In the genomic region with DNA sequence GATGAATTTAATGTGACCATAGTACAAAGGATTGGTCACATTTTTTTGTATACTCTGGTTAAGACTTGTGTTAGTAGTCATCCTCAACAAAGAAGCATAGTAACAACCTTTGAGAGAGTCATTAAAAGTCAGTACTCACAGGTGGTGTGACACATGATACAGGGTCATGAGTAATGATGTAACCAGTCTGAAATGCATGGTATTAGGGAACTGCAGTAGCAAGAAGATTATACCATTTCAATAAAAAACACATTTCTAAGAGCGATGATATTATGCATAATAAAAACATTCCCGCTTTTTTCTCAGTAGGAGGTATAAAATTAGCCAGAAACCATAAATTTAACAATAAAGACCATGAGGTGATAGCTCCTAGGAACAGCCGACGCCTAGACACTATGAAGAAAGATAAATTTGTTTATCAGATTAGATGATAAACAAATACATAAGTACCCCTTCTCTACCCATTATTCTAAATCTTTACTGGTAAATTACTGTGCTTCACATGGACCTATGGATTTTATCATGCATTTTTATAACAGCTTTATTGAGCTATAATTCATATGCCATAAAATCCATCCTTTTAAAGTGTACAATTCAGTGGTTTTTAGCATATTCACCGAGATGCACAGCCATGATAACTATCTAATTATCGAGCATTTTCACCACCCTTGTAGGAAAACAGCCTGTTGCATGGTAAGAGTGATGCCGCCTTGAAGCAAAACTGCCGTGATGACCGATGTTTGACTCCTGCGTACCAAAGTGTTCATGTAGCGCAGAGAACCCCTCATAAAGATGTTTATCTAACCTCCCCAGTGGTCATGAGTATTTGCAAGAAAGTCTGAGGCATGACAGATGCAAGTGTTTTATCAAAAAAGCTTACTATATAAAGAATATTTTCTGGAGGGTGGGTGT, we compare ENCODE assay signal across 13 cellular contexts. TPM values are rescaled to one million over a fixed set of nuclear protein-coding genes. Genes with fewer than 3 reads are reported as not detected.
A peak's percentile ranks its signal among the peaks of the same experiment; 100 is the strongest.
DNase-seq lines count a peak whose midpoint lies in the region; ATAC-seq and TF ChIP-seq lines count a peak whose summit lies in the region.
"Had no signal": no experiment of that assay in that cellular context is flagged by ENCODE, and none has a peak within 500 bp of the region (broad histone marks: within the 10 kb centered on the region; RNA-seq: fewer than 3 reads in every experiment).

No MANE protein-coding gene starts in this region.

- H3K27ac Mint-ChIP-seq in CD8-positive, alpha-beta memory T cell = no peak overlapping the region
- H3K27ac Mint-ChIP-seq: natural killer cell; T-helper 1 cell treated with Interleukin-12 subunit alpha and Interleukin-12 subunit beta and Interleukin-4 antibody, amounts not matched to agents 30 μg/mL and 1 μg/mL, for 36 hours had no signal

- peaks cover 9 to 20% (median 15%) of the 10 kb centered on the region in 5 donors for H3K9me3 Mint-ChIP-seq in CD8-positive, alpha-beta memory T cell

- H4K8ac ChIP-seq in IMR-90 (ENCODE audit: low read depth in 2 of 2, low read length in 2 of 2) = no peak overlapping the region

- no peak overlapping the region for H3K14ac ChIP-seq in IMR-90 (replicated peaks; ENCODE audit: low read depth, low read length)

- POLR2A ChIA-PET in CD8-positive, alpha-beta memory T cell (lab: Charles Lee) = no interaction called here
- POLR2A ChIA-PET in IMR-90 (lab: Charles Lee; ENCODE audit: unreplicated experiment) = no interaction called here

- no peak overlapping the region for H3K4ac ChIP-seq in IMR-90 (ENCODE audit: low read depth, low read length)

- no peak overlapping the region for H2BK15ac ChIP-seq in IMR-90 (ENCODE audit: low read depth, low read length)

- no peaks in the 10 kb centered on the region for H3K79me1 ChIP-seq in IMR-90 (ENCODE audit: low read depth in 1 of 2, low read length in 2 of 2)

- no peak overlapping the region for H2AK5ac ChIP-seq in IMR-90 (ENCODE audit: low read depth, low read length)

- H4K5ac ChIP-seq in IMR-90 (ENCODE audit: low read depth, low read length) = no peak overlapping the region

- H3K9me1 ChIP-seq in IMR-90 (ENCODE audit: insufficient read depth, low read length) = no peaks in the 10 kb centered on the region

- no peak overlapping the region for H4K91ac ChIP-seq in IMR-90 (ENCODE audit: insufficient read depth, low read depth, low read length)

- no peak overlapping the region for H3K56ac ChIP-seq in IMR-90 (ENCODE audit: extremely low read depth, insufficient read depth, low read length)

- H3K4me3 ChIP-seq in CD8-positive, alpha-beta memory T cell (ENCODE audit: low read length) = no peak overlapping the region
- no peak overlapping the region for H3K4me3 ChIP-seq in IMR-90 (ENCODE audit: insufficient read depth, low read depth, low read length)
- H3K4me3 ChIP-seq: heart right ventricle, thoracic aorta had no signal

- H2BK20ac ChIP-seq in IMR-90 (ENCODE audit: low read depth, low read length) = no peak overlapping the region

- no peak for TF ChIP-seq CTCF in IMR-90 (conservative IDR thresholded peaks at IDR 0.05; ENCODE audit: low read depth, low read length)

- no peaks in the 10 kb centered on the region for H3K36me3 ChIP-seq in CD8-positive, alpha-beta memory T cell (ENCODE audit: insufficient read depth, low read length)
- no peaks in the 10 kb centered on the region for H3K36me3 ChIP-seq in IMR-90 (ENCODE audit: control insufficient read depth, insufficient read depth, low read length)
- H3K36me3 ChIP-seq: heart right ventricle, thoracic aorta had no signal

- peak; percentile 21; the same call in 1 of the 2 replicates for ATAC-seq in IMR-90 (ENCODE audit: low read depth)
- peak; percentile 73 for ATAC-seq in left colon
- ATAC-seq in HG03196 (IDR thresholded peaks at IDR 0.05; ENCODE audit: unreplicated experiment) = no peak
- ATAC-seq: heart right ventricle, natural killer cell had no signal

- dilution Hi-C loops in IMR-90 (cut with HindIII; ENCODE audit: low sequenced_read_pairs, unreplicated experiment) = no loop called here

- DNase-seq in CD8-positive, alpha-beta memory T cell = no peak
- peak; percentile 58 for DNase-seq in IMR-90
- DNase-seq in T1000 (lab: John Stamatoyannopoulos, UW) = peak; percentile 15
- DNase-seq in left colon = no peak
- DNase-seq in OCI-M2 (lab: John Stamatoyannopoulos, UW; ENCODE audit: unreplicated experiment) = no peak
- no peak for DNase-seq in RPMI8226
- no peak for DNase-seq in NCI-H187 (lab: John Stamatoyannopoulos, UW)
- DNase-seq: GOT3, heart right ventricle, natural killer cell had no signal

- no peak overlapping the region for H2BK5ac ChIP-seq in IMR-90 (ENCODE audit: low read depth, low read length, poor library complexity, severe bottlenecking)

- H3K27me3 Mint-ChIP-seq in CD8-positive, alpha-beta memory T cell = peaks cover 5 to 10% of the 10 kb centered on the region in 2 donors

- no peak for TF ChIP-seq POLR2A in IMR-90 (IDR thresholded peaks at IDR 0.05; ENCODE audit: low read depth, low read length)

- intact Hi-C loops in IMR-90 (cut with micrococcal nuclease) = no loop called here
- intact Hi-C loops in left colon (cut with DNase I, micrococcal nuclease) = no loop called here

- no peak overlapping the region for H3K9ac ChIP-seq in IMR-90 (ENCODE audit: low read depth, low read length)

- H2BK120ac ChIP-seq in IMR-90 (ENCODE audit: low read depth, low read length) = no peak overlapping the region

- peaks cover 0 to 6% (median 0%) of the 10 kb centered on the region in 3 donors for H3K36me3 Mint-ChIP-seq in CD8-positive, alpha-beta memory T cell

- 100% methylated on average over 1 of the region's 11 CpGs; no CpG with 5 or more reads in 1 of the 2 experiments for WGBS in IMR-90 (ENCODE audit: extremely low coverage in 2 of 2, insufficient read length in 1 of 2), 2 experiments

- no peak overlapping the region for H2AK9ac ChIP-seq in IMR-90 (replicated peaks; ENCODE audit: low read depth, low read length, poor library complexity)

- no peak overlapping the region for H3K23ac ChIP-seq in IMR-90 (ENCODE audit: low read depth, low read length)

- H3K4me3 Mint-ChIP-seq in CD8-positive, alpha-beta memory T cell = no peak overlapping the region
- H3K4me3 Mint-ChIP-seq: natural killer cell; T-helper 1 cell treated with Interleukin-12 subunit alpha and Interleukin-12 subunit beta and Interleukin-4 antibody, amounts not matched to agents 30 μg/mL and 1 μg/mL, for 36 hours had no signal

- H3K9me3 ChIP-seq in CD8-positive, alpha-beta memory T cell (ENCODE audit: low read length) = no peaks in the 10 kb centered on the region
- no peaks in the 10 kb centered on the region for H3K9me3 ChIP-seq in IMR-90 (ENCODE audit: control insufficient read depth, insufficient read depth, low read length)

- in situ Hi-C loops in IMR-90 (cut with MboI; ENCODE audit: low sequenced_read_pairs) = no loop called here

- H4K20me1 ChIP-seq in IMR-90 (ENCODE audit: insufficient read depth, low read length) = no peaks in the 10 kb centered on the region

- CTCF ChIA-PET in CD8-positive, alpha-beta memory T cell (lab: Charles Lee) = no interaction called here
- CTCF ChIA-PET in IMR-90 (lab: Yijun Ruan, JAX) = no interaction called here

- no TSS peak for BruUV-seq in IMR-90 (replicated peaks; lab: Mats Ljungman, UMichigan)

- no peak overlapping the region for H3K18ac ChIP-seq in IMR-90 (ENCODE audit: low read depth, low read length)

- no peak for TF ChIP-seq RAD21 in IMR-90 (IDR thresholded peaks at IDR 0.05; ENCODE audit: low read length)

- no peaks in the 10 kb centered on the region for H3K4me1 ChIP-seq in CD8-positive, alpha-beta memory T cell (ENCODE audit: insufficient read depth, low read length)
- no peaks in the 10 kb centered on the region for H3K4me1 ChIP-seq in IMR-90 (ENCODE audit: control insufficient read depth, insufficient read depth, low read length)
- H3K4me1 ChIP-seq: heart right ventricle had no signal

- no peak overlapping the region for H3K4me2 ChIP-seq in IMR-90 (ENCODE audit: low read depth, low read length)

- no peaks in the 10 kb centered on the region for H3K4me1 Mint-ChIP-seq in CD8-positive, alpha-beta memory T cell
- H3K4me1 Mint-ChIP-seq: natural killer cell had no signal

- H3K27me3 ChIP-seq in CD8-positive, alpha-beta memory T cell (ENCODE audit: insufficient read depth, low read length, poor library complexity, severe bottlenecking) = no peaks in the 10 kb centered on the region
- no peaks in the 10 kb centered on the region; the same call in 1 of the 2 replicates for H3K27me3 ChIP-seq in IMR-90 (ENCODE audit: control insufficient read depth, insufficient read depth, low read length)
- H3K27me3 ChIP-seq: heart right ventricle had no signal

- H3K27ac ChIP-seq in CD8-positive, alpha-beta memory T cell (ENCODE audit: low read depth, low read length) = peak overlapping the region; percentile 67
- no peak overlapping the region for H3K27ac ChIP-seq in IMR-90 (ENCODE audit: insufficient read depth, low read length)
- H3K27ac ChIP-seq: heart right ventricle, thoracic aorta had no signal

- no peak overlapping the region for H2AFZ ChIP-seq in IMR-90 (replicated peaks; ENCODE audit: low read length, poor library complexity)

TF ChIP-seq in IMR-90, 13 proteins besides CTCF, POLR2A, EP300 and RAD21 (continues in another document):
- no peak for TF ChIP-seq CEBPB (IDR thresholded peaks at IDR 0.05; ENCODE audit: low read depth, low read length)
- no peak for TF ChIP-seq SMC3 (IDR thresholded peaks at IDR 0.05; ENCODE audit: low read depth, low read length)
- TF ChIP-seq, protein P1, sequence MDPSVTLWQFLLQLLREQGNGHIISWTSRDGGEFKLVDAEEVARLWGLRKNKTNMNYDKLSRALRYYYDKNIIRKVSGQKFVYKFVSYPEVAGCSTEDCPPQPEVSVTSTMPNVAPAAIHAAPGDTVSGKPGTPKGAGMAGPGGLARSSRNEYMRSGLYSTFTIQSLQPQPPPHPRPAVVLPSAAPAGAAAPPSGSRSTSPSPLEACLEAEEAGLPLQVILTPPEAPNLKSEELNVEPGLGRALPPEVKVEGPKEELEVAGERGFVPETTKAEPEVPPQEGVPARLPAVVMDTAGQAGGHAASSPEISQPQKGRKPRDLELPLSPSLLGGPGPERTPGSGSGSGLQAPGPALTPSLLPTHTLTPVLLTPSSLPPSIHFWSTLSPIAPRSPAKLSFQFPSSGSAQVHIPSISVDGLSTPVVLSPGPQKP (IDR thresholded peaks at IDR 0.05; ENCODE audit: borderline replicate concordance, low read depth, low read length) = no peak
- TF ChIP-seq FOS (IDR thresholded peaks at IDR 0.05; ENCODE audit: low read depth, low read length) = no peak
- no peak for TF ChIP-seq RFX5 (IDR thresholded peaks at IDR 0.05; ENCODE audit: low read depth, low read length)

RNA-seq across cellular contexts. Expression of a gene that starts 41.8 kb away (rescaled TPM):
- total RNA-seq in CD8-positive, alpha-beta memory T cell = under 1 TPM; 0.26 to 0.40 TPM
- not detected for polyA plus RNA-seq in CD8-positive, alpha-beta memory T cell
- total RNA-seq in IMR-90 (2012; rRNA removed) = under 0.01 TPM in 1 of 2 replicates, not detected in the other
- 0.07 and 0.24 TPM in 2 replicates for polyA plus RNA-seq in IMR-90 (2012; rRNA removed)
- 0.15 TPM in 1 of 2 replicates, not detected in the other for polyA plus RNA-seq in IMR-90 (2012; cell fraction: cytosol; rRNA removed)
- polyA plus RNA-seq in IMR-90 (2012; cell fraction: nucleus; rRNA removed; ENCODE audit: low replicate concordance) = 0.77 and 1.5 TPM in 2 replicates
- total RNA-seq in left colon = under 1 TPM; 0.47 to 0.73 TPM

Comparison
In these comparisons a context has a peak if more than half of its experiments do, and no peak if none do; other contexts are left out.
1. DNase-seq: peak in IMR-90 (single experiment) and T1000 (single experiment); none in CD8-positive, alpha-beta memory T cell (0 of 5), left colon (0 of 2), OCI-M2 (single experiment), RPMI8226 (single experiment) and NCI-H187 (0 of 2).